In the genomic region with DNA sequence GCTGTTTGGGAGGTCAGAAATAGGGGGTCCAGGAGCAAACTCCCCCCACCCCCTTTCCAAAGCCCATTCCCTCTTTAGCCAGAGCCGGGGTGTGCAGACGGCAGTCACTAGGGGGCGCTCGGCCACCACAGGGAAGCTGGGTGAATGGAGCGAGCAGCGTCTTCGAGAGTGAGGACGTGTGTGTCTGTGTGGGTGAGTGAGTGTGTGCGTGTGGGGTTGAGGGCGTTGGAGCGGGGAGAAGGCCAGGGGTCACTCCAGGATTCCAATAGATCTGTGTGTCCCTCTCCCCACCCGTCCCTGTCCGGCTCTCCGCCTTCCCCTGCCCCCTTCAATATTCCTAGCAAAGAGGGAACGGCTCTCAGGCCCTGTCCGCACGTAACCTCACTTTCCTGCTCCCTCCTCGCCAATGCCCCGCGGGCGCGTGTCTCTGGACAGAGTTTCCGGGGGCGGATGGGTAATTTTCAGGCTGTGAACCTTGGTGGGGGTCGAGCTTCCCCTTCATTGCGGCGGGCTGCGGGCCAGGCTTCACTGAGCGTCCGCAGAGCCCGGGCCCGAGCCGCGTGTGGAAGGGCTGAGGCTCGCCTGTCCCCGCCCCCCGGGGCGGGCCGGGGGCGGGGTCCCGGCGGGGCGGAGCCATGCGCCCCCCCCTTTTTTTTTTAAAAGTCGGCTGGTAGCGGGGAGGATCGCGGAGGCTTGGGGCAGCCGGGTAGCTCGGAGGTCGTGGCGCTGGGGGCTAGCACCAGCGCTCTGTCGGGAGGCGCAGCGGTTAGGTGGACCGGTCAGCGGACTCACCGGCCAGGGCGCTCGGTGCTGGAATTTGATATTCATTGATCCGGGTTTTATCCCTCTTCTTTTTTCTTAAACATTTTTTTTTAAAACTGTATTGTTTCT, we compare ENCODE assay signal across 8 cellular contexts. TPM values are rescaled to one million over a fixed set of nuclear protein-coding genes. Genes with fewer than 3 reads are reported as not detected.
A peak's percentile ranks its signal among the peaks of the same experiment; 100 is the strongest.
DNase-seq lines count a peak whose midpoint lies in the region; ATAC-seq and TF ChIP-seq lines count a peak whose summit lies in the region.

A gene (plus strand): TSS at position 686 of the 891 bp plus-strand sequence.

- TF ChIP-seq CTCF in DOHH2 (IDR thresholded peaks at IDR 0.05; ENCODE audit: low read depth, low read length, poor library complexity, severe bottlenecking) (peak; percentile 95), fibroblast of mammary gland (conservative IDR thresholded peaks at IDR 0.05; ENCODE audit: control insufficient read depth, insufficient read depth, low read depth, low read length) (peak; percentile 98)

- H3K4me3 ChIP-seq in DOHH2 (ENCODE audit: low read length), result peak within 1 kb of the TSS; percentile 91
- H3K4me3 ChIP-seq in fibroblast of mammary gland (ENCODE audit: control insufficient read depth, low read depth, low read length), result peak within 1 kb of the TSS; percentile 94

- peaks cover 48% of the 10 kb centered on the region for H3K79me2 ChIP-seq in DOHH2 (ENCODE audit: control insufficient read depth, low read length)

- H3K27me3 Mint-ChIP-seq in activated T-helper 17 cell treated with anti-CD3 and anti-CD28 coated beads, Interleukin-2, amount 50 U/mL, for 72 hours, result peaks cover 4% of the 10 kb centered on the region
- peaks cover 8 to 9% of the 10 kb centered on the region in 2 donors for H3K27me3 Mint-ChIP-seq in natural killer cell treated with Interleukin-12 subunit alpha and Interleukin-12 subunit beta and Interleukin-15 and Interleukin-18, amount 100 ng/mL, for 72 hours
- H3K27me3 Mint-ChIP-seq in stimulated activated naive CD8-positive, alpha-beta T cell treated with anti-CD3 and anti-CD28 coated beads, Interleukin-15, Interleukin-2, amounts not matched to agents 100 ng/mL and 50 ng/mL, for 24 hours, result peaks cover 13% of the 10 kb centered on the region

- peaks cover 2% of the 10 kb centered on the region; the same call in 1 of the 2 replicates for H3F3A ChIP-seq in DOHH2 (ENCODE audit: control insufficient read depth, insufficient read depth)

- H3K36me3 ChIP-seq in DOHH2 (ENCODE audit: control insufficient read depth, low read length), result peaks cover 35% of the 10 kb centered on the region

- peaks cover 44% of the 10 kb centered on the region for H3K36me3 Mint-ChIP-seq in activated T-helper 17 cell treated with anti-CD3 and anti-CD28 coated beads, Interleukin-2, amount 50 U/mL, for 72 hours (ENCODE audit: low read depth)
- H3K36me3 Mint-ChIP-seq in natural killer cell treated with Interleukin-12 subunit alpha and Interleukin-12 subunit beta and Interleukin-15 and Interleukin-18, amount 100 ng/mL, for 72 hours, result no peaks in the 10 kb centered on the region
- H3K36me3 Mint-ChIP-seq in stimulated activated naive CD8-positive, alpha-beta T cell treated with anti-CD3 and anti-CD28 coated beads, Interleukin-15, Interleukin-2, amounts not matched to agents 100 ng/mL and 50 ng/mL, for 24 hours (ENCODE audit: low read depth), result peaks cover 5% of the 10 kb centered on the region

- peaks cover 34% of the 10 kb centered on the region for H3K4me1 ChIP-seq in DOHH2 (ENCODE audit: control insufficient read depth, low read length)

- H3K9me3 Mint-ChIP-seq in activated T-helper 17 cell treated with anti-CD3 and anti-CD28 coated beads, Interleukin-2, amount 50 U/mL, for 72 hours, result no peaks in the 10 kb centered on the region
- no peaks in the 10 kb centered on the region for H3K9me3 Mint-ChIP-seq in natural killer cell treated with Interleukin-12 subunit alpha and Interleukin-12 subunit beta and Interleukin-15 and Interleukin-18, amount 100 ng/mL, for 72 hours
- no peaks in the 10 kb centered on the region for H3K9me3 Mint-ChIP-seq in stimulated activated naive CD8-positive, alpha-beta T cell treated with anti-CD3 and anti-CD28 coated beads, Interleukin-15, Interleukin-2, amounts not matched to agents 100 ng/mL and 50 ng/mL, for 24 hours

- H3K4me3 Mint-ChIP-seq in activated T-helper 17 cell treated with anti-CD3 and anti-CD28 coated beads, Interleukin-2, amount 50 U/mL, for 72 hours, result peak within 1 kb of the TSS; percentile 79
- peak within 1 kb of the TSS; percentile 92 for H3K4me3 Mint-ChIP-seq in natural killer cell treated with Interleukin-12 subunit alpha and Interleukin-12 subunit beta and Interleukin-15 and Interleukin-18, amount 100 ng/mL, for 72 hours
- peak within 1 kb of the TSS; percentile 96 for H3K4me3 Mint-ChIP-seq in stimulated activated naive CD8-positive, alpha-beta T cell treated with anti-CD3 and anti-CD28 coated beads, Interleukin-15, Interleukin-2, amounts not matched to agents 100 ng/mL and 50 ng/mL, for 24 hours

- H3K9me3 ChIP-seq in DOHH2 (ENCODE audit: control insufficient read depth, insufficient read depth, low read length), result no peaks in the 10 kb centered on the region

- H3K27ac Mint-ChIP-seq in activated T-helper 17 cell treated with anti-CD3 and anti-CD28 coated beads, Interleukin-2, amount 50 U/mL, for 72 hours, result peak within 1 kb of the TSS; percentile 86
- peak within 1 kb of the TSS; percentile 44 to 82 for H3K27ac Mint-ChIP-seq in natural killer cell treated with Interleukin-12 subunit alpha and Interleukin-12 subunit beta and Interleukin-15 and Interleukin-18, amount 100 ng/mL, for 72 hours
- peak within 1 kb of the TSS; percentile 91 for H3K27ac Mint-ChIP-seq in stimulated activated naive CD8-positive, alpha-beta T cell treated with anti-CD3 and anti-CD28 coated beads, Interleukin-15, Interleukin-2, amounts not matched to agents 100 ng/mL and 50 ng/mL, for 24 hours

- H3K4me2 ChIP-seq in DOHH2 (ENCODE audit: low read length), result peak within 1 kb of the TSS; percentile 96

- peaks cover 8% of the 10 kb centered on the region for H3K27me3 ChIP-seq in DOHH2 (ENCODE audit: control insufficient read depth, low read length)

- H3K4me1 Mint-ChIP-seq in activated T-helper 17 cell treated with anti-CD3 and anti-CD28 coated beads, Interleukin-2, amount 50 U/mL, for 72 hours, result peaks cover 11% of the 10 kb centered on the region
- H3K4me1 Mint-ChIP-seq in natural killer cell treated with Interleukin-12 subunit alpha and Interleukin-12 subunit beta and Interleukin-15 and Interleukin-18, amount 100 ng/mL, for 72 hours (ENCODE audit: low read depth in 2 of 2), result peaks cover 23 to 26% of the 10 kb centered on the region in 2 donors
- peaks cover 32% of the 10 kb centered on the region for H3K4me1 Mint-ChIP-seq in stimulated activated naive CD8-positive, alpha-beta T cell treated with anti-CD3 and anti-CD28 coated beads, Interleukin-15, Interleukin-2, amounts not matched to agents 100 ng/mL and 50 ng/mL, for 24 hours (ENCODE audit: low read depth)

- H3K9me2 ChIP-seq in DOHH2 (replicated peaks; ENCODE audit: control insufficient read depth, low read length), result no peaks in the 10 kb centered on the region

- DNase-seq in Kasumi-1 (lab: John Stamatoyannopoulos, UW) (peak; percentile 87 to 88), RPMI7951 (ENCODE audit: low read depth) (peak; percentile 95), fibroblast of mammary gland (ENCODE audit: low read depth) (peak; percentile 95)
- DNase-seq in natural killer cell treated with Interleukin-12 subunit alpha and Interleukin-12 subunit beta and Interleukin-15 and Interleukin-18, amount 100 ng/mL, for 72 hours (ENCODE audit: low spot score), result peak; percentile 89

- peak within 1 kb of the TSS; percentile 62 for H3K27ac ChIP-seq in DOHH2 (ENCODE audit: low read depth, low read length)

- H4K20me1 ChIP-seq in DOHH2 (ENCODE audit: control insufficient read depth, insufficient read depth, low read depth, low read length), result peaks cover 11% of the 10 kb centered on the region; the same call in 1 of the 2 replicates

- peak; percentile 38 for ATAC-seq in GM21786 (IDR thresholded peaks at IDR 0.05; ENCODE audit: unreplicated experiment)
- peak; percentile 84 for ATAC-seq in activated T-helper 17 cell treated with anti-CD3 and anti-CD28 coated beads, Interleukin-2, amount 50 U/mL, for 72 hours (replicated peaks)
- peak; percentile 82 to 90 for ATAC-seq in natural killer cell treated with Interleukin-12 subunit alpha and Interleukin-12 subunit beta and Interleukin-15 and Interleukin-18, amount 100 ng/mL, for 72 hours

RNA-seq across cellular contexts. Expression of the gene that starts here (rescaled TPM):
- 108 and 135 TPM in 2 replicates for total RNA-seq in RPMI7951 (2014; rRNA removed; shearing (Covaris generic))
- total RNA-seq in activated T-helper 17 cell treated with anti-CD3 and anti-CD28 coated beads, Interleukin-2, amount 50 U/mL, for 72 hours, result 100 to 1,000 TPM in 1 of 2 donors, 10 to 100 TPM in 1; 48.7 to 142 TPM
- total RNA-seq in natural killer cell treated with Interleukin-12 subunit alpha and Interleukin-12 subunit beta and Interleukin-15 and Interleukin-18, amount 100 ng/mL, for 72 hours, result 10 to 100 TPM; 36.8 to 43.0 TPM

Comparison
In these comparisons a context has a peak if more than half of its experiments do, and no peak if none do; other contexts are left out.
1. Peak in every context shown above with its lines: DNase-seq, ATAC-seq, H3K4me3 ChIP-seq and H3K27ac ChIP-seq.